Comparison of ENCODE assay signal across 18 cellular contexts in genomic region chr12:19553177-19553576, GRCh38.
DNase-seq lines count a peak whose midpoint lies in the region; ATAC-seq and TF ChIP-seq lines count a peak whose summit lies in the region.
"Had no signal": no experiment of that assay in that cellular context is flagged by ENCODE, and none has a peak within 500 bp of the region (broad histone marks: within the 10 kb centered on the region; RNA-seq: fewer than 3 reads in every experiment).

No MANE protein-coding gene starts in this region.

- DNase-seq in activated CD4-positive, alpha-beta T cell treated with anti-CD3 and anti-CD28 coated beads, Interleukin-2, amount 10 ng/mL, durations not matched to agents 7 days and 5 days = no peak
- no peak for DNase-seq in activated CD4-positive, alpha-beta T cell treated with anti-CD3 and anti-CD28 coated beads for 1 hour
- no peak for DNase-seq in CD4-positive, alpha-beta memory T cell
- DNase-seq in NCI-H446 (lab: John Stamatoyannopoulos, UW) = peak; percentile 43 to 82
- DNase-seq in choroid plexus epithelial cell (ENCODE audit: low read depth) = peak; percentile 63
- no peak for DNase-seq in transverse colon
- DNase-seq: colonic mucosa, left cardiac atrium, MG63, midbrain, NCI-H1436 treated with DMSO at 0.1 percent for 48 hours, posterior cingulate gyrus had no signal

- intact Hi-C loops in CD4-positive, alpha-beta memory T cell (cut with micrococcal nuclease) = no loop called here
- intact Hi-C loops in transverse colon (cut with DNase I; ENCODE audit: low total_unique reads) = no loop called here

- ATAC-seq in GM18867 (IDR thresholded peaks at IDR 0.05; ENCODE audit: unreplicated experiment) (no peak), GM18511 (IDR thresholded peaks at IDR 0.05; ENCODE audit: unreplicated experiment) (no peak)
- ATAC-seq: stimulated activated memory B cell treated with anti-CD40 and anti-IgM and Interleukin-4, amounts not matched to agents 10 μg/mL and 1 μg/mL and 100 μg/mL, for 72 hours had no signal

- no peaks in the 10 kb centered on the region for H3K36me3 ChIP-seq in CD4-positive, alpha-beta memory T cell (ENCODE audit: insufficient read depth, low read length)
- no peaks in the 10 kb centered on the region for H3K36me3 ChIP-seq in transverse colon
- H3K36me3 ChIP-seq: colonic mucosa, MG63 had no signal

- TF ChIP-seq POLR2A in transverse colon (IDR thresholded peaks at IDR 0.05) = no peak

- WGBS in transverse colon (ENCODE audit: low coverage in 1 of 2), 2 donors = 39 to 71% methylated on average over 2 of the region's 2 CpGs

- peaks cover 6% of the 10 kb centered on the region for H3K36me3 Mint-ChIP-seq in activated CD4-positive, alpha-beta T cell treated with anti-CD3 and anti-CD28 coated beads, Interleukin-2, amount 10 ng/mL, durations not matched to agents 7 days and 5 days (ENCODE audit: low read depth)
- peaks cover 15% of the 10 kb centered on the region in 2 donors for H3K36me3 Mint-ChIP-seq in CD4-positive, alpha-beta memory T cell

- H3K27ac ChIP-seq in CD4-positive, alpha-beta memory T cell (ENCODE audit: low read depth, low read length) = no peak overlapping the region
- H3K27ac ChIP-seq in transverse colon = no peak overlapping the region
- H3K27ac ChIP-seq: colonic mucosa, GM23248 had no signal

- H3K27me3 Mint-ChIP-seq in activated CD4-positive, alpha-beta T cell treated with anti-CD3 and anti-CD28 coated beads, Interleukin-2, amount 10 ng/mL, durations not matched to agents 7 days and 5 days = no peaks in the 10 kb centered on the region
- no peaks in the 10 kb centered on the region for H3K27me3 Mint-ChIP-seq in CD4-positive, alpha-beta memory T cell
- H3K27me3 Mint-ChIP-seq: activated CD4-positive, alpha-beta T cell treated with anti-CD3 and anti-CD28 coated beads, Interleukin-2, amount 10 ng/mL, durations not matched to agents 24 days and 14 days; brain; stimulated activated memory B cell treated with anti-CD40 and anti-IgM and Interleukin-4, amounts not matched to agents 10 μg/mL and 1 μg/mL and 100 μg/mL, for 72 hours had no signal

- H3K4me1 ChIP-seq in CD4-positive, alpha-beta memory T cell (ENCODE audit: insufficient read depth, low read length) = peaks cover 19% of the 10 kb centered on the region
- no peaks in the 10 kb centered on the region for H3K4me1 ChIP-seq in transverse colon
- H3K4me1 ChIP-seq: colonic mucosa had no signal

- H3K9me3 Mint-ChIP-seq in activated CD4-positive, alpha-beta T cell treated with anti-CD3 and anti-CD28 coated beads, Interleukin-2, amount 10 ng/mL, durations not matched to agents 7 days and 5 days = peaks cover 4% of the 10 kb centered on the region
- H3K9me3 Mint-ChIP-seq in CD4-positive, alpha-beta memory T cell = no peaks in the 10 kb centered on the region
- H3K9me3 Mint-ChIP-seq: activated CD4-positive, alpha-beta T cell treated with anti-CD3 and anti-CD28 coated beads, Interleukin-2, amount 10 ng/mL, durations not matched to agents 24 days and 14 days; brain; stimulated activated memory B cell treated with anti-CD40 and anti-IgM and Interleukin-4, amounts not matched to agents 10 μg/mL and 1 μg/mL and 100 μg/mL, for 72 hours had no signal

- H3K9me3 ChIP-seq in CD4-positive, alpha-beta memory T cell (ENCODE audit: control insufficient read depth in 1 of 2, low read length in 2 of 2) = no peaks in the 10 kb centered on the region
- no peaks in the 10 kb centered on the region for H3K9me3 ChIP-seq in transverse colon
- H3K9me3 ChIP-seq: colonic mucosa, MG63 had no signal

- peaks cover 23% of the 10 kb centered on the region for H3K4me1 Mint-ChIP-seq in activated CD4-positive, alpha-beta T cell treated with anti-CD3 and anti-CD28 coated beads, Interleukin-2, amount 10 ng/mL, durations not matched to agents 7 days and 5 days
- peaks cover 10 to 28% (median 19%) of the 10 kb centered on the region in 4 donors for H3K4me1 Mint-ChIP-seq in CD4-positive, alpha-beta memory T cell
- H3K4me1 Mint-ChIP-seq: stimulated activated memory B cell treated with anti-CD40 and anti-IgM and Interleukin-4, amounts not matched to agents 10 μg/mL and 1 μg/mL and 100 μg/mL, for 72 hours had no signal

- no peak overlapping the region for H3K4me3 ChIP-seq in CD4-positive, alpha-beta memory T cell (ENCODE audit: low read length in 2 of 2)
- H3K4me3 ChIP-seq in choroid plexus epithelial cell (ENCODE audit: low read depth, low read length) = no peak overlapping the region
- H3K4me3 ChIP-seq in transverse colon = no peak overlapping the region
- H3K4me3 ChIP-seq: colonic mucosa, GM23248, MG63 had no signal

- CTCF ChIA-PET in activated CD4-positive, alpha-beta T cell treated with anti-CD3 and anti-CD28 coated beads, Interleukin-2, amount 10 ng/mL, durations not matched to agents 7 days and 5 days (lab: Charles Lee) = interaction anchor here (0.6 to 1.0 kb wide), 3 partner anchors 10 to 55 kb away, joined by 3 read pairs; no protein-coding TSS in a partner anchor
- CTCF ChIA-PET in CD4-positive, alpha-beta memory T cell (lab: Charles Lee; ENCODE audit: partially characterized antibody) = interaction anchor here (1.4 kb wide), 1 partner anchor 8 kb away, joined by 5 read pairs; no protein-coding TSS in a partner anchor

- no peaks in the 10 kb centered on the region for H3K27me3 ChIP-seq in CD4-positive, alpha-beta memory T cell (ENCODE audit: insufficient read depth, low read length)
- no peaks in the 10 kb centered on the region for H3K27me3 ChIP-seq in transverse colon
- H3K27me3 ChIP-seq: colonic mucosa, MG63 had no signal

- H3K27ac Mint-ChIP-seq in activated CD4-positive, alpha-beta T cell treated with anti-CD3 and anti-CD28 coated beads, Interleukin-2, amount 10 ng/mL, durations not matched to agents 7 days and 5 days = peak overlapping the region; percentile 89
- H3K27ac Mint-ChIP-seq in CD4-positive, alpha-beta memory T cell = peak overlapping the region in 5 of 7 donors; percentile 35 to 89 (median 74)
- H3K27ac Mint-ChIP-seq: activated CD4-positive, alpha-beta T cell treated with anti-CD3 and anti-CD28 coated beads, Interleukin-2, amount 10 ng/mL, durations not matched to agents 24 days and 14 days; stimulated activated memory B cell treated with anti-CD40 and anti-IgM and Interleukin-4, amounts not matched to agents 10 μg/mL and 1 μg/mL and 100 μg/mL, for 72 hours had no signal

- TF ChIP-seq CTCF in choroid plexus epithelial cell (conservative IDR thresholded peaks at IDR 0.05; ENCODE audit: low read depth, low read length) (no peak), transverse colon (IDR thresholded peaks at IDR 0.05) (no peak)

- in situ Hi-C loops in transverse colon (cut with MboI; ENCODE audit: low pct_ligation_motif_present in 1 of 4, low pct_unique_long_range_greater_than_20kb in 1 of 4, low sequenced_read_pairs in 3 of 4) = no loop called here

- POLR2A ChIA-PET in activated CD4-positive, alpha-beta T cell treated with anti-CD3 and anti-CD28 coated beads, Interleukin-2, amount 10 ng/mL, durations not matched to agents 7 days and 5 days (lab: Charles Lee) = no interaction called here
- POLR2A ChIA-PET in CD4-positive, alpha-beta memory T cell (lab: Charles Lee; ENCODE audit: partially characterized antibody) = no interaction called here

- peak overlapping the region; percentile 62 for H3K4me3 Mint-ChIP-seq in activated CD4-positive, alpha-beta T cell treated with anti-CD3 and anti-CD28 coated beads, Interleukin-2, amount 10 ng/mL, durations not matched to agents 7 days and 5 days
- H3K4me3 Mint-ChIP-seq in CD4-positive, alpha-beta memory T cell = peak overlapping the region; percentile 73 to 93 (median 84)
- H3K4me3 Mint-ChIP-seq: brain; stimulated activated memory B cell treated with anti-CD40 and anti-IgM and Interleukin-4, amounts not matched to agents 10 μg/mL and 1 μg/mL and 100 μg/mL, for 72 hours had no signal

- TF ChIP-seq EP300 in transverse colon (IDR thresholded peaks at IDR 0.05; ENCODE audit: low read depth) = no peak

Comparison
In these comparisons a context has a peak if more than half of its experiments do, and no peak if none do; other contexts are left out.
1. DNase-seq: peak in NCI-H446 (2 of 2) and choroid plexus epithelial cell (single experiment); none in activated CD4-positive, alpha-beta T cell treated with anti-CD3 and anti-CD28 coated beads, Interleukin-2, amount 10 ng/mL, durations not matched to agents 7 days and 5 days (single experiment), activated CD4-positive, alpha-beta T cell treated with anti-CD3 and anti-CD28 coated beads for 1 hour (single experiment), CD4-positive, alpha-beta memory T cell (0 of 5) and transverse colon (single experiment).